14 cellular contexts compared by ENCODE assay signal in genomic region chr4:1019320-1019719, GRCh38. TPM values are rescaled to one million over a fixed set of nuclear protein-coding genes. Genes with fewer than 3 reads are reported as not detected.
"Had no signal": no experiment of that assay in that cellular context is flagged by ENCODE, and none has a peak within 500 bp of the region (broad histone marks: within the 10 kb centered on the region; RNA-seq: fewer than 3 reads in every experiment).

No MANE protein-coding gene starts in this region.

- H3K9me3 ChIP-seq: ascending aorta, heart left ventricle had no signal

- H3K27ac Mint-ChIP-seq: activated CD8-positive, alpha-beta memory T cell treated with anti-CD3 and anti-CD28 coated beads, Interleukin-2, amount 10 ng/mL, durations not matched to agents 7 days and 5 days; activated naive CD4-positive, alpha-beta T cell treated with anti-CD3 and anti-CD28 coated beads for 36 hours; activated naive CD8-positive, alpha-beta T cell treated with anti-CD3 and anti-CD28 coated beads, Interleukin-2, amount 50 U/mL, for 24 hours; activated T-helper 2 cell treated with anti-CD3 and anti-CD28 coated beads, Interferon-gamma antibody, Interleukin-2, Interleukin-4, amounts not matched to agents 10 μg/mL and 5 μg/mL and 100 μg/mL, durations not matched to agents 14 hours and 24 hours and 36 hours; immature natural killer cell; mesothelial cell of epicardium; stimulated activated effector memory CD8-positive, alpha-beta T cell treated with anti-CD3 and anti-CD28 coated beads, Interleukin-12 subunit alpha, Interleukin-12 subunit beta, amount 100 ng/mL, for 72 hours had no signal

- ATAC-seq: activated CD8-positive, alpha-beta memory T cell treated with anti-CD3 and anti-CD28 coated beads, Interleukin-2, amount 10 ng/mL, durations not matched to agents 7 days and 5 days; activated naive CD8-positive, alpha-beta T cell treated with anti-CD3 and anti-CD28 coated beads, Interleukin-2, amount 50 U/mL, for 24 hours; heart left ventricle; stimulated activated effector memory CD8-positive, alpha-beta T cell treated with anti-CD3 and anti-CD28 coated beads, Interleukin-12 subunit alpha, Interleukin-12 subunit beta, amount 100 ng/mL, for 72 hours had no signal

- H3K27ac ChIP-seq: ascending aorta, cardiac muscle cell, heart left ventricle had no signal

- H3K9me3 Mint-ChIP-seq: activated naive CD4-positive, alpha-beta T cell treated with anti-CD3 and anti-CD28 coated beads for 36 hours; activated naive CD8-positive, alpha-beta T cell treated with anti-CD3 and anti-CD28 coated beads, Interleukin-2, amount 50 U/mL, for 24 hours; activated T-helper 2 cell treated with anti-CD3 and anti-CD28 coated beads, Interferon-gamma antibody, Interleukin-2, Interleukin-4, amounts not matched to agents 10 μg/mL and 5 μg/mL and 100 μg/mL, durations not matched to agents 14 hours and 24 hours and 36 hours; immature natural killer cell; mesothelial cell of epicardium; stimulated activated effector memory CD8-positive, alpha-beta T cell treated with anti-CD3 and anti-CD28 coated beads, Interleukin-12 subunit alpha, Interleukin-12 subunit beta, amount 100 ng/mL, for 72 hours had no signal

- H3K4me1 Mint-ChIP-seq: activated CD8-positive, alpha-beta memory T cell treated with anti-CD3 and anti-CD28 coated beads, Interleukin-2, amount 10 ng/mL, durations not matched to agents 7 days and 5 days; activated naive CD8-positive, alpha-beta T cell treated with anti-CD3 and anti-CD28 coated beads, Interleukin-2, amount 50 U/mL, for 24 hours; immature natural killer cell had no signal

- H3K36me3 ChIP-seq: cardiac muscle cell had no signal

- H3K36me3 Mint-ChIP-seq: activated CD8-positive, alpha-beta memory T cell treated with anti-CD3 and anti-CD28 coated beads, Interleukin-2, amount 10 ng/mL, durations not matched to agents 7 days and 5 days; immature natural killer cell; stimulated activated effector memory CD8-positive, alpha-beta T cell treated with anti-CD3 and anti-CD28 coated beads, Interleukin-12 subunit alpha, Interleukin-12 subunit beta, amount 100 ng/mL, for 72 hours had no signal

- H3K27me3 Mint-ChIP-seq: activated CD8-positive, alpha-beta memory T cell treated with anti-CD3 and anti-CD28 coated beads, Interleukin-2, amount 10 ng/mL, durations not matched to agents 7 days and 5 days; activated naive CD8-positive, alpha-beta T cell treated with anti-CD3 and anti-CD28 coated beads, Interleukin-2, amount 50 U/mL, for 24 hours had no signal

- DNase-seq: activated CD4-positive, alpha-beta T cell treated with anti-CD3 and anti-CD28 coated beads, Interleukin-2, amount 50 U/mL, for 48 hours; activated CD8-positive, alpha-beta memory T cell treated with anti-CD3 and anti-CD28 coated beads, Interleukin-2, amount 10 ng/mL, durations not matched to agents 7 days and 5 days; activated naive CD4-positive, alpha-beta T cell treated with anti-CD3 and anti-CD28 coated beads for 36 hours; activated naive CD8-positive, alpha-beta T cell treated with anti-CD3 and anti-CD28 coated beads, Interleukin-2, amount 50 U/mL, for 24 hours; activated T-cell treated with anti-CD3 and anti-CD28 coated beads, Interleukin-2, amount 50 U/mL, for 1 hour; heart left ventricle; immature natural killer cell; T-helper 1 cell; T1000 had no signal

- H3K4me3 ChIP-seq: ascending aorta, cardiac muscle cell, heart left ventricle had no signal

- H3K27me3 ChIP-seq: ascending aorta, cardiac muscle cell, heart left ventricle had no signal

- H3K4me1 ChIP-seq: ascending aorta, heart left ventricle had no signal

- H3K4me3 Mint-ChIP-seq: activated CD8-positive, alpha-beta memory T cell treated with anti-CD3 and anti-CD28 coated beads, Interleukin-2, amount 10 ng/mL, durations not matched to agents 7 days and 5 days; activated naive CD4-positive, alpha-beta T cell treated with anti-CD3 and anti-CD28 coated beads for 36 hours; activated naive CD8-positive, alpha-beta T cell treated with anti-CD3 and anti-CD28 coated beads, Interleukin-2, amount 50 U/mL, for 24 hours; immature natural killer cell; mesothelial cell of epicardium; stimulated activated effector memory CD8-positive, alpha-beta T cell treated with anti-CD3 and anti-CD28 coated beads, Interleukin-12 subunit alpha, Interleukin-12 subunit beta, amount 100 ng/mL, for 72 hours had no signal

RNA-seq across cellular contexts. Expression of gene SLC26A1, which starts 26.1 kb away (rescaled TPM):
- total RNA-seq: activated CD8-positive, alpha-beta memory T cell treated with anti-CD3 and anti-CD28 coated beads, Interleukin-2, amount 10 ng/mL, durations not matched to agents 7 days and 5 days; activated naive CD4-positive, alpha-beta T cell treated with anti-CD3 and anti-CD28 coated beads for 36 hours; ascending aorta had no signal
